In genomic region chr4:24394041-24394440, GRCh38 we compare ENCODE assay signal across 24 cellular contexts.
DNase-seq lines count a peak whose midpoint lies in the region; ATAC-seq, FAIRE-seq and TF ChIP-seq lines count a peak whose summit lies in the region.
"Had no signal": no experiment of that assay in that cellular context is flagged by ENCODE, and none has a peak within 500 bp of the region (broad histone marks: within the 10 kb centered on the region; RNA-seq: fewer than 3 reads in every experiment).

No MANE protein-coding gene starts in this region.

- H3K27ac Mint-ChIP-seq in astrocyte (ENCODE audit: unreplicated experiment): peak overlapping the region; percentile 60
- no peak overlapping the region for H3K27ac Mint-ChIP-seq in CD4-positive, alpha-beta T cell
- H3K27ac Mint-ChIP-seq: activated CD4-positive, alpha-beta T cell treated with anti-CD3 and anti-CD28 coated beads, Interleukin-2, amount 10 ng/mL, durations not matched to agents 24 days and 14 days; CD4-positive, CD25-positive, alpha-beta regulatory T cell; dendritic cell treated with granulocyte-macrophage colony-stimulating factor and Interleukin-4, amounts not matched to agents 40 ng/mL and 50 ng/mL, for 4 days; IgD-negative memory B cell had no signal

- no peaks in the 10 kb centered on the region for H3K36me3 ChIP-seq in astrocyte (ENCODE audit: insufficient read depth, low read length)
- H3K36me3 ChIP-seq in kidney epithelial cell (ENCODE audit: control insufficient read depth, insufficient read depth, low read length): no peaks in the 10 kb centered on the region
- H3K36me3 ChIP-seq: heart left ventricle, stomach had no signal

- H3K9ac ChIP-seq in astrocyte (ENCODE audit: low read length): peak overlapping the region; percentile 55

- no peaks in the 10 kb centered on the region for H3K79me2 ChIP-seq in astrocyte (ENCODE audit: insufficient read depth, low read length)

- CTCF ChIA-PET in AG04450 (lab: Charles Lee): interaction anchor here (0.6 to 2.8 kb wide), 2 partner anchors 24 to 163 kb away, joined by 3 to 9 read pairs; no protein-coding TSS in a partner anchor
- CTCF ChIA-PET in CD4-positive, alpha-beta T cell (lab: Charles Lee): interaction anchor here (1.0 kb wide), 1 partner anchor 26 kb away, joined by 3 read pairs; no protein-coding TSS in a partner anchor

- H3K9me3 ChIP-seq in AG04450 (ENCODE audit: control insufficient read depth, insufficient read depth, low read length) (no peaks in the 10 kb centered on the region), astrocyte (ENCODE audit: insufficient read depth, low read depth, low read length) (no peaks in the 10 kb centered on the region)
- no peaks in the 10 kb centered on the region for H3K9me3 ChIP-seq in CD4-positive, alpha-beta T cell (ENCODE audit: control insufficient read depth, low read length)
- H3K9me3 ChIP-seq: body of pancreas, heart left ventricle, stomach had no signal

- peaks cover 6% of the 10 kb centered on the region for H3K4me1 ChIP-seq in astrocyte (ENCODE audit: insufficient read depth, low read length)
- H3K4me1 ChIP-seq: body of pancreas, heart left ventricle, stomach had no signal

- peak overlapping the region; percentile 54 for H3K4me2 ChIP-seq in astrocyte (ENCODE audit: low read length)

- no peaks in the 10 kb centered on the region for H4K20me1 ChIP-seq in astrocyte (ENCODE audit: insufficient read depth, low read length)

- H3K4me3 ChIP-seq in AG04450 (ENCODE audit: low read depth, low read length) (no peak overlapping the region), astrocyte (ENCODE audit: insufficient read depth, low read depth, low read length) (no peak overlapping the region), kidney epithelial cell (ENCODE audit: low read depth, low read length) (no peak overlapping the region)
- H3K4me3 ChIP-seq: body of pancreas, heart left ventricle, SK-N-MC, stomach had no signal

- H3K4me3 Mint-ChIP-seq in astrocyte (ENCODE audit: unreplicated experiment): no peak overlapping the region
- H3K4me3 Mint-ChIP-seq in CD4-positive, alpha-beta T cell: no peak overlapping the region
- H3K4me3 Mint-ChIP-seq: activated CD4-positive, alpha-beta T cell treated with anti-CD3 and anti-CD28 coated beads, Interleukin-2, amount 10 ng/mL, durations not matched to agents 24 days and 14 days; CD4-positive, CD25-positive, alpha-beta regulatory T cell; dendritic cell treated with granulocyte-macrophage colony-stimulating factor and Interleukin-4, amounts not matched to agents 40 ng/mL and 50 ng/mL, for 4 days; IgD-negative memory B cell had no signal

- H3K9me3 Mint-ChIP-seq in astrocyte (ENCODE audit: unreplicated experiment): no peaks in the 10 kb centered on the region
- no peaks in the 10 kb centered on the region for H3K9me3 Mint-ChIP-seq in CD4-positive, alpha-beta T cell
- H3K9me3 Mint-ChIP-seq: activated CD4-positive, alpha-beta T cell treated with anti-CD3 and anti-CD28 coated beads, Interleukin-2, amount 10 ng/mL, durations not matched to agents 24 days and 14 days; dendritic cell treated with granulocyte-macrophage colony-stimulating factor and Interleukin-4, amounts not matched to agents 40 ng/mL and 50 ng/mL, for 4 days; IgD-negative memory B cell had no signal

- no peaks in the 10 kb centered on the region for H3K27me3 Mint-ChIP-seq in astrocyte (ENCODE audit: low read depth, unreplicated experiment)
- peaks cover 5% of the 10 kb centered on the region for H3K27me3 Mint-ChIP-seq in CD4-positive, alpha-beta T cell
- H3K27me3 Mint-ChIP-seq: activated CD4-positive, alpha-beta T cell treated with anti-CD3 and anti-CD28 coated beads, Interleukin-2, amount 10 ng/mL, durations not matched to agents 24 days and 14 days; CD4-positive, CD25-positive, alpha-beta regulatory T cell; dendritic cell treated with granulocyte-macrophage colony-stimulating factor and Interleukin-4, amounts not matched to agents 40 ng/mL and 50 ng/mL, for 4 days; IgD-negative memory B cell had no signal

- ATAC-seq in HG03571 (IDR thresholded peaks at IDR 0.05; ENCODE audit: unreplicated experiment): no peak
- ATAC-seq in CD4-positive, alpha-beta T cell (ENCODE audit: poor library complexity): no peak
- ATAC-seq: body of pancreas, heart left ventricle, right cardiac atrium had no signal

- peak; percentile 16 for DNase-seq in AG04450 (ENCODE audit: low read depth, low spot score)
- DNase-seq in HCEC 1CT: peak; percentile 28
- DNase-seq in astrocyte (ENCODE audit: low read depth): peak; percentile 90
- DNase-seq in kidney epithelial cell (ENCODE audit: low read depth): peak; percentile 83
- DNase-seq in NCI-H1048 (lab: John Stamatoyannopoulos, UW): no peak
- DNase-seq in CD4-positive, alpha-beta T cell: no peak
- no peak for DNase-seq in NK-92 treated with Interleukin-12 subunit alpha and Interleukin-12 subunit beta, amount 100 ng/mL, for 24 hours (lab: John Stamatoyannopoulos, UW)
- DNase-seq: activated CD4-positive, alpha-beta T cell treated with anti-CD3 and anti-CD28 coated beads, Interleukin-2, amount 10 ng/mL, durations not matched to agents 24 days and 14 days; activated CD8-positive, alpha-beta memory T cell treated with anti-CD3 and anti-CD28 coated beads, Interleukin-2, amount 50 U/mL, for 4 hours; activated gamma-delta T cell treated with Interleukin-2 at 50 U/mL for 16 hours; body of pancreas; CD4-positive, CD25-positive, alpha-beta regulatory T cell; heart left ventricle; kidney; NCI-H1092 treated with DMSO at 0.1 percent for 48 hours; NCI-H526; right cardiac atrium; stimulated activated CD4-positive, alpha-beta T cell treated with anti-CD3 and anti-CD28 coated beads, Interleukin-1b, Interleukin-23, amount 100 ng/mL, for 48 hours; stomach had no signal

- H3K27ac ChIP-seq in AG04450 (ENCODE audit: low read depth, low read length) (no peak overlapping the region), astrocyte (ENCODE audit: low read depth, low read length) (peak overlapping the region; percentile 59)
- H3K27ac ChIP-seq in CD4-positive, alpha-beta T cell (ENCODE audit: low read depth, low read length): no peak overlapping the region
- H3K27ac ChIP-seq: body of pancreas, heart left ventricle, SK-N-MC, stomach had no signal

- H2AFZ ChIP-seq in astrocyte (ENCODE audit: low read depth, low read length): peak overlapping the region; percentile 20

- POLR2A ChIA-PET in AG04450 (lab: Yijun Ruan, JAX): no interaction called here
- POLR2A ChIA-PET in CD4-positive, alpha-beta T cell (lab: Charles Lee): no interaction called here

- TF ChIP-seq CTCF in AG04450 (IDR thresholded peaks at IDR 0.05; ENCODE audit: low read depth, low read length): no peak
- no peak for TF ChIP-seq CTCF in astrocyte (IDR thresholded peaks at IDR 0.05; ENCODE audit: insufficient read depth, low read depth, low read length)
- no peak for TF ChIP-seq CTCF in kidney epithelial cell (IDR thresholded peaks at IDR 0.05; ENCODE audit: insufficient read depth, low read length, poor library complexity, severe bottlenecking)
- no peak for TF ChIP-seq CTCF in CD4-positive, alpha-beta T cell (IDR thresholded peaks at IDR 0.05)

- no peaks in the 10 kb centered on the region for H3K36me3 Mint-ChIP-seq in astrocyte (ENCODE audit: low read depth, unreplicated experiment)
- H3K36me3 Mint-ChIP-seq in CD4-positive, alpha-beta T cell (ENCODE audit: low read depth): no peaks in the 10 kb centered on the region
- H3K36me3 Mint-ChIP-seq: CD4-positive, CD25-positive, alpha-beta regulatory T cell; IgD-negative memory B cell had no signal

- intact Hi-C loops in CD4-positive, alpha-beta T cell (cut with DNase I, micrococcal nuclease): no loop called here

- H3K4me1 Mint-ChIP-seq in astrocyte (ENCODE audit: low read depth, unreplicated experiment): peaks cover 7% of the 10 kb centered on the region
- no peaks in the 10 kb centered on the region for H3K4me1 Mint-ChIP-seq in CD4-positive, alpha-beta T cell (ENCODE audit: low read depth)
- H3K4me1 Mint-ChIP-seq: activated CD4-positive, alpha-beta T cell treated with anti-CD3 and anti-CD28 coated beads, Interleukin-2, amount 10 ng/mL, durations not matched to agents 24 days and 14 days; CD4-positive, CD25-positive, alpha-beta regulatory T cell; IgD-negative memory B cell had no signal

- H3K27me3 ChIP-seq in AG04450 (ENCODE audit: control insufficient read depth, insufficient read depth, low read length) (no peaks in the 10 kb centered on the region), astrocyte (ENCODE audit: insufficient read depth, low read length) (no peaks in the 10 kb centered on the region), kidney epithelial cell (ENCODE audit: control insufficient read depth, insufficient read depth, low read length) (no peaks in the 10 kb centered on the region)
- H3K27me3 ChIP-seq in CD4-positive, alpha-beta T cell (ENCODE audit: control insufficient read depth, insufficient read depth, low read length): no peaks in the 10 kb centered on the region
- H3K27me3 ChIP-seq: body of pancreas, heart left ventricle, stomach had no signal

- FAIRE-seq in astrocyte (lab: Jason Lieb, UNC): no peak
- FAIRE-seq: A204.1, kidney had no signal

Comparison
In these comparisons a context has a peak if more than half of its experiments do, and no peak if none do; other contexts are left out.
1. DNase-seq: peak in AG04450 (single experiment), HCEC 1CT (single experiment), astrocyte (single experiment) and kidney epithelial cell (single experiment); none in NCI-H1048 (single experiment), CD4-positive, alpha-beta T cell (0 of 10) and NK-92 treated with Interleukin-12 subunit alpha and Interleukin-12 subunit beta, amount 100 ng/mL, for 24 hours (single experiment).